Comparison of ENCODE assay signal across 18 cellular contexts in genomic region chr3:182183716-182184430, GRCh38.
"Had no signal": no experiment of that assay in that cellular context is flagged by ENCODE, and none has a peak within 500 bp of the region (broad histone marks: within the 10 kb centered on the region; RNA-seq: fewer than 3 reads in every experiment).

No MANE protein-coding gene starts in this region.

- H3K27me3 ChIP-seq: brain microvascular endothelial cell, neutrophil, transverse colon had no signal

- H3K9ac ChIP-seq: parathyroid adenoma had no signal

- H3K9me3 ChIP-seq: neutrophil, transverse colon had no signal

- H3K4me3 ChIP-seq: gastroesophageal sphincter, transverse colon had no signal

- H3K79me2 ChIP-seq: parathyroid adenoma had no signal

- H3K27ac ChIP-seq: brain microvascular endothelial cell, gastroesophageal sphincter, neutrophil, parathyroid adenoma, transverse colon had no signal

- ATAC-seq: activated CD4-positive, CD25-positive, alpha-beta regulatory T cell treated with anti-CD3 and anti-CD28 coated beads, Interleukin-2, amount 50 U/mL, for 24 hours; effector memory CD8-positive, alpha-beta T cell; gastroesophageal sphincter; left lobe of liver; naive thymus-derived CD4-positive, alpha-beta T cell; stimulated activated memory B cell treated with anti-CD40 and anti-IgM and Interleukin-4, amounts not matched to agents 10 μg/mL and 1 μg/mL and 100 μg/mL, for 72 hours had no signal

- H3K4me1 ChIP-seq: gastroesophageal sphincter, parathyroid adenoma, transverse colon had no signal

- H3K36me3 ChIP-seq: brain microvascular endothelial cell, gastroesophageal sphincter, neutrophil, transverse colon had no signal

- H2AFZ ChIP-seq: parathyroid adenoma had no signal

- DNase-seq: activated CD4-positive, alpha-beta T cell treated with anti-CD3 and anti-CD28 coated beads, Interleukin-2, amount 50 U/mL, for 1 hour; activated naive CD4-positive, alpha-beta T cell; activated naive CD8-positive, alpha-beta T cell treated with anti-CD3 and anti-CD28 coated beads, Interleukin-2, amount 10 ng/mL, durations not matched to agents 7 days and 5 days; activated T-cell treated with anti-CD3 and anti-CD28 coated beads for 4 hours; brain microvascular endothelial cell; cerebellar nuclear complex; effector memory CD8-positive, alpha-beta T cell; islet precursor cell; naive thymus-derived CD4-positive, alpha-beta T cell; retina; stimulated activated CD4-positive, alpha-beta T cell treated with anti-CD3 and anti-CD28 coated beads, Interleukin-2, amount 100 ng/mL, for 48 hours; transverse colon had no signal
